17 cellular contexts compared by ENCODE assay signal in the genomic region with DNA sequence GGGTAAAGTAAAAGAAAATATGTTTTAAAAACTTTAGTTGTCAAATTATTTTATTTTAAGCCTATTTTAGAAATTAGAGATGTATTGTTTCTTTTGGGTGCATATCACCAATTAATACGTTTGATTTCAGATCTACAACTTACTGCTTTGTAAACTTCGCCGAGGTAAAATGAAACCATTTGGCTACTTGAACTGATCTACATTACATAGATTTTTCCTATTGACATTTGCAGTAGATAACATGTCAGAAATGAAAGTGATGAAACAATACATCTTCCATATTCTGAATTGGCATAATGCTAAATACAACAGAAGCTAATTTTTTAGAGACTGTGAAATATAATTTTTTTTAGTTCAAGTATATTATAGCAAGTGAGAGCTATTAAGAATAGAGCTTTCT. TPM values are rescaled to one million over a fixed set of nuclear protein-coding genes. Genes with fewer than 3 reads are reported as not detected.
DNase-seq lines count a peak whose midpoint lies in the region; ATAC-seq, FAIRE-seq and TF ChIP-seq lines count a peak whose summit lies in the region.
"Had no signal": no experiment of that assay in that cellular context is flagged by ENCODE, and none has a peak within 500 bp of the region (broad histone marks: within the 10 kb centered on the region; RNA-seq: fewer than 3 reads in every experiment).

No MANE protein-coding gene starts in this region.

- no peaks in the 10 kb centered on the region for H3K4me1 ChIP-seq in CD4-positive, CD25-positive, alpha-beta regulatory T cell (ENCODE audit: control insufficient read depth, insufficient read depth, low read length, poor library complexity, severe bottlenecking)
- H3K4me1 ChIP-seq in CD4-positive, alpha-beta memory T cell (ENCODE audit: insufficient read depth, low read length) = peaks cover 12% of the 10 kb centered on the region
- no peaks in the 10 kb centered on the region for H3K4me1 ChIP-seq in endodermal cell (ENCODE audit: control insufficient read depth, insufficient read depth, low read length)

- DNase-seq in CD4-positive, CD25-positive, alpha-beta regulatory T cell = peak in 1 of 3 donors; percentile 24
- DNase-seq in CD4-positive, alpha-beta memory T cell = no peak
- DNase-seq in HTR-8/SVneo (ENCODE audit: insufficient read length, low spot score) (no peak), endodermal cell (no peak), DMS79 treated with DMSO at 0.1 percent for 48 hours (lab: John Stamatoyannopoulos, UW) (no peak), substantia nigra (lab: John Stamatoyannopoulos, UW) (no peak), natural killer cell (no peak)
- DNase-seq: DMS 273 treated with DMSO at 0.1 percent for 48 hours, EL, GDM1, HCEC 1CT, HFFc6, IMR-90, KBM-7 had no signal

- peak overlapping the region; percentile 30 for H3K4me3 ChIP-seq in CD4-positive, CD25-positive, alpha-beta regulatory T cell (ENCODE audit: low read depth, low read length)
- no peak overlapping the region for H3K4me3 ChIP-seq in CD4-positive, alpha-beta memory T cell (ENCODE audit: low read length in 2 of 2)
- no peak overlapping the region for H3K4me3 ChIP-seq in endodermal cell (ENCODE audit: low read length)

- no peak for ATAC-seq in CD4-positive, CD25-positive, alpha-beta regulatory T cell (ENCODE audit: low read depth in 2 of 2)
- ATAC-seq in natural killer cell = no peak

- TF ChIP-seq CTCF in endodermal cell (conservative IDR thresholded peaks at IDR 0.05) (no peak), natural killer cell (IDR thresholded peaks at IDR 0.05) (no peak)

- H3K4me3 Mint-ChIP-seq in CD4-positive, CD25-positive, alpha-beta regulatory T cell = no peak overlapping the region
- H3K4me3 Mint-ChIP-seq in CD4-positive, alpha-beta memory T cell = no peak overlapping the region
- H3K4me3 Mint-ChIP-seq in endodermal cell (no peak overlapping the region), natural killer cell (no peak overlapping the region)
- H3K4me3 Mint-ChIP-seq: B cell, HFFc6 had no signal

- no peaks in the 10 kb centered on the region for H3K9me3 ChIP-seq in CD4-positive, CD25-positive, alpha-beta regulatory T cell (ENCODE audit: control insufficient read depth in 2 of 2, low read length in 2 of 2)
- no peaks in the 10 kb centered on the region for H3K9me3 ChIP-seq in CD4-positive, alpha-beta memory T cell (ENCODE audit: control insufficient read depth in 1 of 2, low read length in 2 of 2)
- peaks cover 8% of the 10 kb centered on the region for H3K9me3 ChIP-seq in endodermal cell (ENCODE audit: control insufficient read depth, low read length)

- no peaks in the 10 kb centered on the region for H3K27me3 Mint-ChIP-seq in CD4-positive, CD25-positive, alpha-beta regulatory T cell
- H3K27me3 Mint-ChIP-seq in CD4-positive, alpha-beta memory T cell = no peaks in the 10 kb centered on the region
- no peaks in the 10 kb centered on the region for H3K27me3 Mint-ChIP-seq in endodermal cell (ENCODE audit: insufficient read depth)
- H3K27me3 Mint-ChIP-seq in natural killer cell (ENCODE audit: low read depth in 2 of 2) = no peaks in the 10 kb centered on the region
- H3K27me3 Mint-ChIP-seq: B cell had no signal

- 91% methylated on average over 3 of the region's 3 CpGs; no CpG with 5 or more reads in 1 of the 2 experiments for WGBS in endodermal cell (ENCODE audit: insufficient coverage in 1 of 2, insufficient read length in 1 of 2), 2 experiments

- CTCF ChIA-PET in CD4-positive, alpha-beta memory T cell (lab: Charles Lee; ENCODE audit: partially characterized antibody) = no interaction called here

- POLR2A ChIA-PET in CD4-positive, alpha-beta memory T cell (lab: Charles Lee; ENCODE audit: partially characterized antibody) = interaction anchor here (1.0 to 3.5 kb wide), 2 partner anchors 32 to 39 kb away, joined by 3 to 13 read pairs; a partner anchor contains a TSS

- peaks cover 83% of the 10 kb centered on the region for H3K36me3 ChIP-seq in CD4-positive, CD25-positive, alpha-beta regulatory T cell (ENCODE audit: control insufficient read depth, insufficient read depth, low read length)
- peaks cover 41% of the 10 kb centered on the region for H3K36me3 ChIP-seq in CD4-positive, alpha-beta memory T cell (ENCODE audit: insufficient read depth, low read length)
- H3K36me3 ChIP-seq in endodermal cell (ENCODE audit: control insufficient read depth, insufficient read depth, low read length) = peaks cover 81% of the 10 kb centered on the region

- H3K27ac ChIP-seq in CD4-positive, CD25-positive, alpha-beta regulatory T cell (ENCODE audit: insufficient read depth, low read length, poor library complexity, severe bottlenecking) = no peak overlapping the region
- no peak overlapping the region for H3K27ac ChIP-seq in CD4-positive, alpha-beta memory T cell (ENCODE audit: low read depth, low read length)
- no peak overlapping the region for H3K27ac ChIP-seq in endodermal cell (ENCODE audit: low read depth, low read length)
- H3K27ac ChIP-seq in substantia nigra (ENCODE audit: low read depth, low read length, poor library complexity, severe bottlenecking) = no peak overlapping the region
- H3K27ac ChIP-seq: C4-2B, HL-60 had no signal

- no peak overlapping the region for H3K9ac ChIP-seq in endodermal cell (ENCODE audit: extremely low read depth, low read length, poor library complexity, severe bottlenecking)

- intact Hi-C loops in CD4-positive, alpha-beta memory T cell (cut with micrococcal nuclease) = no loop called here
- intact Hi-C loops in natural killer cell (cut with micrococcal nuclease) = no loop called here

- H3K4me1 Mint-ChIP-seq in CD4-positive, CD25-positive, alpha-beta regulatory T cell = peaks cover 10 to 51% (median 39%) of the 10 kb centered on the region in 4 donors
- peaks cover 26 to 39% (median 34%) of the 10 kb centered on the region in 4 donors for H3K4me1 Mint-ChIP-seq in CD4-positive, alpha-beta memory T cell
- H3K4me1 Mint-ChIP-seq in endodermal cell (peaks cover 8% of the 10 kb centered on the region), natural killer cell (peaks cover 24 to 36% of the 10 kb centered on the region in 2 donors)
- H3K4me1 Mint-ChIP-seq: B cell had no signal

- peaks cover 0 to 3% (median 0%) of the 10 kb centered on the region in 7 donors for H3K9me3 Mint-ChIP-seq in CD4-positive, CD25-positive, alpha-beta regulatory T cell
- no peaks in the 10 kb centered on the region for H3K9me3 Mint-ChIP-seq in CD4-positive, alpha-beta memory T cell
- H3K9me3 Mint-ChIP-seq in endodermal cell (peaks cover 6% of the 10 kb centered on the region), natural killer cell (no peaks in the 10 kb centered on the region)
- H3K9me3 Mint-ChIP-seq: HFFc6 had no signal

- FAIRE-seq in HTR-8/SVneo (lab: Jason Lieb, UNC) = peak; percentile 44

- peaks cover 47% of the 10 kb centered on the region for H3K36me3 Mint-ChIP-seq in CD4-positive, CD25-positive, alpha-beta regulatory T cell
- H3K36me3 Mint-ChIP-seq in CD4-positive, alpha-beta memory T cell = peaks cover 61 to 70% of the 10 kb centered on the region in 2 donors
- peaks cover 57% of the 10 kb centered on the region for H3K36me3 Mint-ChIP-seq in endodermal cell (ENCODE audit: low read depth)
- H3K36me3 Mint-ChIP-seq in natural killer cell = peaks cover 16% of the 10 kb centered on the region

- no peak overlapping the region for H3K27ac Mint-ChIP-seq in CD4-positive, CD25-positive, alpha-beta regulatory T cell
- H3K27ac Mint-ChIP-seq in CD4-positive, alpha-beta memory T cell = peak overlapping the region in 4 of 7 donors; percentile 17 to 57 (median 44)
- H3K27ac Mint-ChIP-seq in endodermal cell (peak overlapping the region; percentile 38), natural killer cell (no peak overlapping the region)
- H3K27ac Mint-ChIP-seq: B cell, HFFc6 had no signal

- H3K27me3 ChIP-seq in CD4-positive, CD25-positive, alpha-beta regulatory T cell (ENCODE audit: control insufficient read depth, insufficient read depth, low read length) = no peaks in the 10 kb centered on the region
- no peaks in the 10 kb centered on the region for H3K27me3 ChIP-seq in CD4-positive, alpha-beta memory T cell (ENCODE audit: insufficient read depth, low read length)
- no peaks in the 10 kb centered on the region for H3K27me3 ChIP-seq in endodermal cell (ENCODE audit: control insufficient read depth, insufficient read depth, low read length, poor library complexity, severe bottlenecking)

RNA-seq across cellular contexts. Expression of a gene that starts 39.5 kb away (rescaled TPM):
- 301 TPM for total RNA-seq in CD4-positive, CD25-positive, alpha-beta regulatory T cell
- polyA plus RNA-seq in CD4-positive, CD25-positive, alpha-beta regulatory T cell = 10 to 100 TPM; 38.7 to 65.7 (median 43.9) TPM
- 100 to 1,000 TPM; 200 to 208 TPM for total RNA-seq in CD4-positive, alpha-beta memory T cell
- polyA plus RNA-seq in CD4-positive, alpha-beta memory T cell = 10 to 100 TPM; 27.0 to 64.6 TPM
- 10 to 100 TPM; 47.2 to 99.3 TPM for total RNA-seq in endodermal cell
- 34.8 TPM for polyA plus RNA-seq in endodermal cell (2013, experiment 1 of 2)
- 38.4 TPM for polyA plus RNA-seq in endodermal cell (2013, experiment 2 of 2)
- 100 to 1,000 TPM; 279 to 322 (median 285) TPM for total RNA-seq in natural killer cell

Comparison
In these comparisons a context has a peak if more than half of its experiments do, and no peak if none do; other contexts are left out.
1. H3K27ac Mint-ChIP-seq: peak in CD4-positive, alpha-beta memory T cell (4 of 7) and endodermal cell (single experiment); none in CD4-positive, CD25-positive, alpha-beta regulatory T cell (0 of 3) and natural killer cell (0 of 2).